Comparison of ENCODE assay signal across 9 cellular contexts in genomic region chr12:57746025-57746424, GRCh38. TPM values are rescaled to one million over a fixed set of nuclear protein-coding genes. Genes with fewer than 3 reads are reported as not detected.
DNase-seq lines count a peak whose midpoint lies in the region; ATAC-seq and TF ChIP-seq lines count a peak whose summit lies in the region.
"Had no signal": no experiment of that assay in that cellular context is flagged by ENCODE, and none has a peak within 500 bp of the region (broad histone marks: within the 10 kb centered on the region; RNA-seq: fewer than 3 reads in every experiment).

No MANE protein-coding gene starts in this region.

- CTCF ChIA-PET in activated CD8-positive, alpha-beta memory T cell treated with anti-CD3 and anti-CD28 coated beads, Interleukin-2, amount 10 ng/mL, durations not matched to agents 7 days and 5 days (lab: Charles Lee): interaction anchor here (2.0 to 2.2 kb wide), 2 partner anchors 11 to 15 kb away, joined by 6 to 17 read pairs; no protein-coding TSS in a partner anchor
- CTCF ChIA-PET in activated CD8-positive, alpha-beta T cell treated with anti-CD3 and anti-CD28 coated beads for 36 hours (lab: Charles Lee): interaction anchor here (2.6 kb wide), 1 partner anchor 10 kb away, joined by 13 read pairs; no protein-coding TSS in a partner anchor

- POLR2A ChIA-PET in activated CD8-positive, alpha-beta T cell treated with anti-CD3 and anti-CD28 coated beads for 36 hours (lab: Charles Lee): interaction anchor here (1.2 to 3.1 kb wide), 3 partner anchors 10 to 39 kb away, joined by 3 to 9 read pairs (median 7); no protein-coding TSS in a partner anchor

- peaks cover 25% of the 10 kb centered on the region for H3K36me3 Mint-ChIP-seq in activated CD8-positive, alpha-beta memory T cell treated with anti-CD3 and anti-CD28 coated beads, Interleukin-2, amount 10 ng/mL, durations not matched to agents 7 days and 5 days
- peaks cover 49% of the 10 kb centered on the region for H3K36me3 Mint-ChIP-seq in activated CD8-positive, alpha-beta T cell treated with anti-CD3 and anti-CD28 coated beads for 36 hours (ENCODE audit: low read depth)
- H3K36me3 Mint-ChIP-seq in stimulated activated naive B cell treated with anti-CD40 and anti-IgM and Interleukin-4, amounts not matched to agents 10 μg/mL and 1 μg/mL and 100 μg/mL, for 72 hours: peaks cover 29 to 52% of the 10 kb centered on the region in 2 donors

- H3K4me1 Mint-ChIP-seq in activated CD8-positive, alpha-beta memory T cell treated with anti-CD3 and anti-CD28 coated beads, Interleukin-2, amount 10 ng/mL, durations not matched to agents 7 days and 5 days: peaks cover 50% of the 10 kb centered on the region
- H3K4me1 Mint-ChIP-seq in activated CD8-positive, alpha-beta T cell treated with anti-CD3 and anti-CD28 coated beads for 36 hours (ENCODE audit: low read depth): peaks cover 47% of the 10 kb centered on the region
- peaks cover 33 to 58% of the 10 kb centered on the region in 2 donors for H3K4me1 Mint-ChIP-seq in stimulated activated naive B cell treated with anti-CD40 and anti-IgM and Interleukin-4, amounts not matched to agents 10 μg/mL and 1 μg/mL and 100 μg/mL, for 72 hours

- intact Hi-C loops in activated CD8-positive, alpha-beta T cell treated with anti-CD3 and anti-CD28 coated beads for 36 hours (cut with micrococcal nuclease): no loop called here

- ATAC-seq in activated CD8-positive, alpha-beta memory T cell treated with anti-CD3 and anti-CD28 coated beads, Interleukin-2, amount 10 ng/mL, durations not matched to agents 7 days and 5 days: no peak
- no peak for ATAC-seq in activated CD8-positive, alpha-beta T cell treated with anti-CD3 and anti-CD28 coated beads for 36 hours
- no peak for ATAC-seq in stimulated activated naive B cell treated with anti-CD40 and anti-IgM and Interleukin-4, amounts not matched to agents 10 μg/mL and 1 μg/mL and 100 μg/mL, for 72 hours (replicated peaks)

- TF ChIP-seq CTCF in activated CD8-positive, alpha-beta T cell treated with anti-CD3 and anti-CD28 coated beads for 36 hours (IDR thresholded peaks at IDR 0.05): no peak
- TF ChIP-seq CTCF in fibroblast of villous mesenchyme (IDR thresholded peaks at IDR 0.05; ENCODE audit: insufficient read depth, low read depth, low read length) (no peak), GM20000 (IDR thresholded peaks at IDR 0.05; ENCODE audit: extremely low read depth, missing control alignments) (no peak)

- peak overlapping the region; percentile 95 for H3K27ac Mint-ChIP-seq in activated CD8-positive, alpha-beta memory T cell treated with anti-CD3 and anti-CD28 coated beads, Interleukin-2, amount 10 ng/mL, durations not matched to agents 7 days and 5 days
- H3K27ac Mint-ChIP-seq in activated CD8-positive, alpha-beta T cell treated with anti-CD3 and anti-CD28 coated beads for 36 hours: peak overlapping the region; percentile 94
- H3K27ac Mint-ChIP-seq in stimulated activated naive B cell treated with anti-CD40 and anti-IgM and Interleukin-4, amounts not matched to agents 10 μg/mL and 1 μg/mL and 100 μg/mL, for 72 hours: peak overlapping the region; percentile 99

- DNase-seq in activated CD8-positive, alpha-beta memory T cell treated with anti-CD3 and anti-CD28 coated beads, Interleukin-2, amount 10 ng/mL, durations not matched to agents 7 days and 5 days: no peak
- no peak for DNase-seq in activated CD8-positive, alpha-beta memory T cell treated with anti-CD3 and anti-CD28 coated beads, Interleukin-2, amount 50 U/mL, for 48 hours
- DNase-seq in activated CD8-positive, alpha-beta T cell treated with anti-CD3 and anti-CD28 coated beads for 36 hours: no peak
- DNase-seq in fibroblast of villous mesenchyme (ENCODE audit: low read depth) (no peak), RPMI8226 (no peak), GM20000 (ENCODE audit: low spot score) (no peak), hippocampal formation (lab: John Stamatoyannopoulos, UW) (no peak)
- DNase-seq in stimulated activated naive B cell treated with anti-CD40 and anti-IgM and Interleukin-4, amounts not matched to agents 10 μg/mL and 1 μg/mL and 100 μg/mL, for 72 hours: no peak
- DNase-seq: stimulated activated CD4-positive, alpha-beta T cell treated with anti-CD3 and anti-CD28 coated beads, Interleukin-1b, Interleukin-23, amount 100 ng/mL, for 48 hours had no signal

- H3K27me3 Mint-ChIP-seq in activated CD8-positive, alpha-beta memory T cell treated with anti-CD3 and anti-CD28 coated beads, Interleukin-2, amount 10 ng/mL, durations not matched to agents 7 days and 5 days: no peaks in the 10 kb centered on the region
- H3K27me3 Mint-ChIP-seq in activated CD8-positive, alpha-beta T cell treated with anti-CD3 and anti-CD28 coated beads for 36 hours: no peaks in the 10 kb centered on the region
- H3K27me3 Mint-ChIP-seq in stimulated activated naive B cell treated with anti-CD40 and anti-IgM and Interleukin-4, amounts not matched to agents 10 μg/mL and 1 μg/mL and 100 μg/mL, for 72 hours: no peaks in the 10 kb centered on the region

- peak overlapping the region; percentile 85 for H3K4me3 Mint-ChIP-seq in activated CD8-positive, alpha-beta memory T cell treated with anti-CD3 and anti-CD28 coated beads, Interleukin-2, amount 10 ng/mL, durations not matched to agents 7 days and 5 days
- H3K4me3 Mint-ChIP-seq in activated CD8-positive, alpha-beta T cell treated with anti-CD3 and anti-CD28 coated beads for 36 hours: peak overlapping the region; percentile 92
- peak overlapping the region; percentile 96 for H3K4me3 Mint-ChIP-seq in stimulated activated naive B cell treated with anti-CD40 and anti-IgM and Interleukin-4, amounts not matched to agents 10 μg/mL and 1 μg/mL and 100 μg/mL, for 72 hours

- no peaks in the 10 kb centered on the region for H3K9me3 Mint-ChIP-seq in activated CD8-positive, alpha-beta memory T cell treated with anti-CD3 and anti-CD28 coated beads, Interleukin-2, amount 10 ng/mL, durations not matched to agents 7 days and 5 days (ENCODE audit: low read depth)
- H3K9me3 Mint-ChIP-seq in activated CD8-positive, alpha-beta T cell treated with anti-CD3 and anti-CD28 coated beads for 36 hours: no peaks in the 10 kb centered on the region
- H3K9me3 Mint-ChIP-seq in stimulated activated naive B cell treated with anti-CD40 and anti-IgM and Interleukin-4, amounts not matched to agents 10 μg/mL and 1 μg/mL and 100 μg/mL, for 72 hours: no peaks in the 10 kb centered on the region

- peak overlapping the region; percentile 99 for H3K4me3 ChIP-seq in fibroblast of villous mesenchyme (ENCODE audit: low read depth, low read length)

RNA-seq across cellular contexts. Expression of gene TSPAN31, which starts 1.2 kb away (rescaled TPM):
- 10 to 100 TPM in 1 of 2 experiments, 1 to 10 TPM in 1; 10.0 to 19.4 TPM for total RNA-seq in activated CD8-positive, alpha-beta memory T cell treated with anti-CD3 and anti-CD28 coated beads, Interleukin-2, amount 10 ng/mL, durations not matched to agents 7 days and 5 days
- total RNA-seq in activated CD8-positive, alpha-beta T cell treated with anti-CD3 and anti-CD28 coated beads for 36 hours: 1 to 10 TPM; 6.9 to 7.5 TPM
- total RNA-seq in fibroblast of villous mesenchyme: 39.9 and 62.2 TPM in 2 replicates

RNA-seq across cellular contexts. Expression of gene CDK4, which starts 6.1 kb away (rescaled TPM):
- 100 to 1,000 TPM; 127 to 167 TPM for total RNA-seq in activated CD8-positive, alpha-beta memory T cell treated with anti-CD3 and anti-CD28 coated beads, Interleukin-2, amount 10 ng/mL, durations not matched to agents 7 days and 5 days
- 100 to 1,000 TPM; 218 to 221 TPM for total RNA-seq in activated CD8-positive, alpha-beta T cell treated with anti-CD3 and anti-CD28 coated beads for 36 hours
- total RNA-seq in fibroblast of villous mesenchyme: 226 and 299 TPM in 2 replicates

RNA-seq across cellular contexts. Expression of gene AGAP2, which starts 7.5 kb away (rescaled TPM):
- total RNA-seq in activated CD8-positive, alpha-beta memory T cell treated with anti-CD3 and anti-CD28 coated beads, Interleukin-2, amount 10 ng/mL, durations not matched to agents 7 days and 5 days: 10 to 100 TPM; 70.7 to 72.7 TPM
- total RNA-seq in activated CD8-positive, alpha-beta T cell treated with anti-CD3 and anti-CD28 coated beads for 36 hours: 10 to 100 TPM; 22.4 TPM
- total RNA-seq in fibroblast of villous mesenchyme: 0.32 and 0.43 TPM in 2 replicates

RNA-seq across cellular contexts. Expression of gene MARCHF9, which starts 8.9 kb away (rescaled TPM):
- total RNA-seq in activated CD8-positive, alpha-beta memory T cell treated with anti-CD3 and anti-CD28 coated beads, Interleukin-2, amount 10 ng/mL, durations not matched to agents 7 days and 5 days: 10 to 100 TPM; 21.0 to 24.9 TPM
- total RNA-seq in activated CD8-positive, alpha-beta T cell treated with anti-CD3 and anti-CD28 coated beads for 36 hours: 10 to 100 TPM; 23.4 to 24.3 TPM
- total RNA-seq in fibroblast of villous mesenchyme: 2.6 and 3.5 TPM in 2 replicates

RNA-seq across cellular contexts. Expression of gene CYP27B1, which starts 20.9 kb away (rescaled TPM):
- 1 to 10 TPM; 4.5 to 5.4 TPM for total RNA-seq in activated CD8-positive, alpha-beta memory T cell treated with anti-CD3 and anti-CD28 coated beads, Interleukin-2, amount 10 ng/mL, durations not matched to agents 7 days and 5 days
- total RNA-seq in activated CD8-positive, alpha-beta T cell treated with anti-CD3 and anti-CD28 coated beads for 36 hours: 1 to 10 TPM; 7.6 to 7.9 TPM
- total RNA-seq in fibroblast of villous mesenchyme: 0.97 and 3.0 TPM in 2 replicates

Comparison
In these comparisons a context has a peak if more than half of its experiments do, and no peak if none do; other contexts are left out.
1. RNA of gene AGAP2, which starts 7.5 kb away (total RNA-seq): 70.7 to 72.7 TPM in activated CD8-positive, alpha-beta memory T cell treated with anti-CD3 and anti-CD28 coated beads, Interleukin-2, amount 10 ng/mL, durations not matched to agents 7 days and 5 days and 22.4 TPM in activated CD8-positive, alpha-beta T cell treated with anti-CD3 and anti-CD28 coated beads for 36 hours; 0.32 to 0.43 TPM in fibroblast of villous mesenchyme; every median in the first group is over 10 times any median in the second.
2. Peak in every context shown above with its lines, with median percentiles within 50 percentile points of each other: H3K27ac Mint-ChIP-seq and H3K4me3 Mint-ChIP-seq.